14 cellular contexts compared by ENCODE assay signal in the genomic region with DNA sequence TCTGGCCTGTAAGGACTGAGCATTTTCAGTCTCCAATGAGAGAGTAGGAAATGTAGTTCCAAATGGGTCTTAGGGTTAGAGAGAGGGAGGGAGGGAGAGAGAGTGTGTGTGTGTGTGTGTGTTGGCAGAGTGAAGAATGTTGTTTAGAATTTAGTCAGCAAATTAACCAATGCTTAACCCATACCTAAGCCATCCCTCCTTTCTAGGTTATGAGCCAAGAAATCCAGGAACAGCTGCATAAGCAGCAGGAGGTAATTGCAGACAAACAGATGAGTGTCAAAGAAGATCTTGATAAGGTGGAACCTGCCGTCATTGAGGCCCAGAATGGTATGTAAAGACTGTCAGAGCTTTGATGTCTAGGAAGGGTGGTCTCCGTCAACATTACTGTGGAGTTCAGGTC. TPM values are rescaled to one million over a fixed set of nuclear protein-coding genes. Genes with fewer than 3 reads are reported as not detected.
A peak's percentile ranks its signal among the peaks of the same experiment; 100 is the strongest.
DNase-seq lines count a peak whose midpoint lies in the region; ATAC-seq and TF ChIP-seq lines count a peak whose summit lies in the region.
"Had no signal": no experiment of that assay in that cellular context is flagged by ENCODE, and none has a peak within 500 bp of the region (broad histone marks: within the 10 kb centered on the region; RNA-seq: fewer than 3 reads in every experiment).

No MANE protein-coding gene starts in this region.

- no peaks in the 10 kb centered on the region for H3K4me1 Mint-ChIP-seq in activated naive CD4-positive, alpha-beta T cell treated with anti-CD3 and anti-CD28 coated beads for 36 hours (ENCODE audit: low read depth)

- TF ChIP-seq CTCF in brain microvascular endothelial cell (IDR thresholded peaks at IDR 0.05; ENCODE audit: low read depth, low read length, missing control alignments) (no peak), omental fat pad (IDR thresholded peaks at IDR 0.05) (no peak), psoas muscle (IDR thresholded peaks at IDR 0.05) (no peak)

- no peaks in the 10 kb centered on the region for H3K27me3 ChIP-seq in MG63
- H3K27me3 ChIP-seq in brain microvascular endothelial cell (replicated peaks), result no peaks in the 10 kb centered on the region
- H3K27me3 ChIP-seq in psoas muscle (ENCODE audit: insufficient read depth in 3 of 3, low read length in 2 of 3), result no peaks in the 10 kb centered on the region
- H3K27me3 ChIP-seq: gastroesophageal sphincter had no signal

- no peaks in the 10 kb centered on the region for H3K4me1 ChIP-seq in psoas muscle

- CTCF ChIA-PET in activated naive CD4-positive, alpha-beta T cell treated with anti-CD3 and anti-CD28 coated beads for 36 hours (lab: Charles Lee), result interaction anchor here (0.7 kb wide), 1 partner anchor 322 kb away, joined by 4 read pairs; no protein-coding TSS in a partner anchor

- H3K36me3 ChIP-seq in MG63, result peaks cover 63% of the 10 kb centered on the region
- peaks cover 95% of the 10 kb centered on the region for H3K36me3 ChIP-seq in brain microvascular endothelial cell (replicated peaks)
- H3K36me3 ChIP-seq in psoas muscle (ENCODE audit: insufficient read depth in 1 of 2, low read depth in 1 of 2), result peaks cover 35 to 100% of the 10 kb centered on the region in 2 donors

- H3K27ac Mint-ChIP-seq in activated naive CD4-positive, alpha-beta T cell treated with anti-CD3 and anti-CD28 coated beads for 36 hours, result peak overlapping the region; percentile 3

- H3K9me3 ChIP-seq in MG63 (no peaks in the 10 kb centered on the region), psoas muscle (no peaks in the 10 kb centered on the region)
- H3K9me3 ChIP-seq: gastroesophageal sphincter had no signal

- H3K27ac ChIP-seq in brain microvascular endothelial cell, result no peak overlapping the region
- H3K27ac ChIP-seq in psoas muscle, result no peak overlapping the region

- ATAC-seq in omental fat pad (ENCODE audit: low FRiP score) (peak; percentile 15), HG02678 (IDR thresholded peaks at IDR 0.05; ENCODE audit: unreplicated experiment) (no peak), psoas muscle (no peak)
- ATAC-seq: gastroesophageal sphincter, T-cell had no signal

- no peak for DNase-seq in activated naive CD4-positive, alpha-beta T cell treated with anti-CD3 and anti-CD28 coated beads for 36 hours
- no peak for DNase-seq in activated naive CD4-positive, alpha-beta T cell (lab: John Stamatoyannopoulos, UW)
- DNase-seq in MG63 (peak; percentile 16), brain microvascular endothelial cell (peak; percentile 63), omental fat pad (ENCODE audit: low spot score) (no peak), SHP77 treated with DMSO at 0.1 percent for 48 hours (lab: John Stamatoyannopoulos, UW) (no peak), psoas muscle (no peak)
- DNase-seq: activated CD4-positive, alpha-beta T cell treated with anti-CD3 and anti-CD28 coated beads, Interleukin-2, amount 50 U/mL, for 1 hour; cortex of kidney; DND-41; Kasumi-1; T-cell had no signal

- in situ Hi-C loops in brain microvascular endothelial cell (cut with HindIII; ENCODE audit: low pct_ligation_motif_present, low sequenced_read_pairs), result loop anchor here (10.0 kb wide), 1 partner anchor 45 kb away; no protein-coding TSS in a partner anchor

- WGBS in psoas muscle, 3 donors, result 63 to 69% (median 69%) methylated on average over 2 of the region's 2 CpGs

- H3K27me3 Mint-ChIP-seq in activated naive CD4-positive, alpha-beta T cell treated with anti-CD3 and anti-CD28 coated beads for 36 hours (ENCODE audit: low read depth), result no peaks in the 10 kb centered on the region
- H3K27me3 Mint-ChIP-seq: T-cell had no signal

- no peak overlapping the region for H3K4me3 Mint-ChIP-seq in activated naive CD4-positive, alpha-beta T cell treated with anti-CD3 and anti-CD28 coated beads for 36 hours
- H3K4me3 Mint-ChIP-seq: T-cell had no signal

- intact Hi-C loops in activated naive CD4-positive, alpha-beta T cell treated with anti-CD3 and anti-CD28 coated beads for 36 hours (cut with micrococcal nuclease), result loop anchor here (10.0 kb wide), 1 partner anchor 325 kb away; no protein-coding TSS in a partner anchor
- intact Hi-C loops in psoas muscle (cut with DNase I), result loop anchor here (5.0 kb wide), 1 partner anchor 38 kb away; no protein-coding TSS in a partner anchor

- no peak overlapping the region for H3K4me3 ChIP-seq in MG63
- H3K4me3 ChIP-seq in brain microvascular endothelial cell (ENCODE audit: low read depth, low read length), result no peak overlapping the region
- no peak overlapping the region for H3K4me3 ChIP-seq in psoas muscle
- H3K4me3 ChIP-seq: gastroesophageal sphincter had no signal

- H3K36me3 Mint-ChIP-seq in activated naive CD4-positive, alpha-beta T cell treated with anti-CD3 and anti-CD28 coated beads for 36 hours (ENCODE audit: low read depth), result peaks cover 45% of the 10 kb centered on the region

- H3K9me3 Mint-ChIP-seq in activated naive CD4-positive, alpha-beta T cell treated with anti-CD3 and anti-CD28 coated beads for 36 hours, result no peaks in the 10 kb centered on the region
- H3K9me3 Mint-ChIP-seq: T-cell had no signal

RNA-seq across cellular contexts. Expression of gene HSP90AA1, which starts 56.9 kb away (rescaled TPM):
- 1,000 to 10,000 TPM; 1,286 to 1,366 TPM for total RNA-seq in activated naive CD4-positive, alpha-beta T cell treated with anti-CD3 and anti-CD28 coated beads for 36 hours
- total RNA-seq in MG63 (2014; rRNA removed; shearing (Covaris generic); ENCODE audit: low replicate concordance), result 158 and 180 TPM in 2 replicates
- total RNA-seq in omental fat pad (1,000 to 10,000 TPM in 1 of 4 donors, 100 to 1,000 TPM in 3; 453 to 1,533 (median 691) TPM), psoas muscle (100 to 1,000 TPM; 398 to 659 (median 540) TPM)
- 1,000 to 10,000 TPM in 1 of 3 donors, 100 to 1,000 TPM in 2; 523 to 1,480 (median 614) TPM for polyA plus RNA-seq in psoas muscle

Comparison
In these comparisons a context has a peak if more than half of its experiments do, and no peak if none do; other contexts are left out.
1. DNase-seq: peak in MG63 (single experiment) and brain microvascular endothelial cell (single experiment); none in activated naive CD4-positive, alpha-beta T cell treated with anti-CD3 and anti-CD28 coated beads for 36 hours (single experiment), activated naive CD4-positive, alpha-beta T cell (0 of 4), omental fat pad (single experiment), SHP77 treated with DMSO at 0.1 percent for 48 hours (single experiment) and psoas muscle (0 of 2).